16 cellular contexts compared by ENCODE assay signal in genomic region chr2:240303896-240304745, GRCh38.
DNase-seq lines count a peak whose midpoint lies in the region; ATAC-seq and TF ChIP-seq lines count a peak whose summit lies in the region.
"Had no signal": no experiment of that assay in that cellular context is flagged by ENCODE, and none has a peak within 500 bp of the region (broad histone marks: within the 10 kb centered on the region; RNA-seq: fewer than 3 reads in every experiment).

No MANE protein-coding gene starts in this region.

- H3K27ac Mint-ChIP-seq in activated CD8-positive, alpha-beta memory T cell treated with anti-CD3 and anti-CD28 coated beads, Interleukin-2, amount 10 ng/mL, durations not matched to agents 7 days and 5 days = no peak overlapping the region
- no peak overlapping the region for H3K27ac Mint-ChIP-seq in type B pancreatic cell
- no peak overlapping the region for H3K27ac Mint-ChIP-seq in nephron progenitor cell
- H3K27ac Mint-ChIP-seq in CD14-positive monocyte = peak overlapping the region in 1 of 7 donors; percentile 2

- H4K5ac ChIP-seq in IMR-90 (ENCODE audit: low read depth, low read length) = no peak overlapping the region

- H3K9ac ChIP-seq in IMR-90 (ENCODE audit: low read depth, low read length) = no peak overlapping the region

- dilution Hi-C loops in IMR-90 (cut with HindIII; ENCODE audit: low sequenced_read_pairs, unreplicated experiment) = no loop called here

- H3K4me2 ChIP-seq in IMR-90 (ENCODE audit: low read depth, low read length) = no peak overlapping the region

- intact Hi-C loops in IMR-90 (cut with micrococcal nuclease) = no loop called here
- intact Hi-C loops in CD14-positive monocyte (cut with micrococcal nuclease) = no loop called here

- H2AK5ac ChIP-seq in IMR-90 (ENCODE audit: low read depth, low read length) = no peak overlapping the region

- peaks cover under 1% of the 10 kb centered on the region for H3K9me1 ChIP-seq in IMR-90 (ENCODE audit: insufficient read depth, low read length)

- no peak overlapping the region for H3K4ac ChIP-seq in IMR-90 (ENCODE audit: low read depth, low read length)

- no peaks in the 10 kb centered on the region for H3K9me3 Mint-ChIP-seq in activated CD8-positive, alpha-beta memory T cell treated with anti-CD3 and anti-CD28 coated beads, Interleukin-2, amount 10 ng/mL, durations not matched to agents 7 days and 5 days (ENCODE audit: low read depth)
- H3K9me3 Mint-ChIP-seq in type B pancreatic cell = no peaks in the 10 kb centered on the region
- no peaks in the 10 kb centered on the region for H3K9me3 Mint-ChIP-seq in nephron progenitor cell
- no peaks in the 10 kb centered on the region for H3K9me3 Mint-ChIP-seq in CD14-positive monocyte

- H3K23ac ChIP-seq in IMR-90 (ENCODE audit: low read depth, low read length) = no peak overlapping the region

- no peaks in the 10 kb centered on the region for H3K4me1 Mint-ChIP-seq in activated CD8-positive, alpha-beta memory T cell treated with anti-CD3 and anti-CD28 coated beads, Interleukin-2, amount 10 ng/mL, durations not matched to agents 7 days and 5 days
- peaks cover 9% of the 10 kb centered on the region for H3K4me1 Mint-ChIP-seq in type B pancreatic cell (ENCODE audit: unreplicated experiment)
- peaks cover 27% of the 10 kb centered on the region for H3K4me1 Mint-ChIP-seq in nephron progenitor cell
- H3K4me1 Mint-ChIP-seq in CD14-positive monocyte = no peaks in the 10 kb centered on the region

- H3K9me3 ChIP-seq in IMR-90 (ENCODE audit: control insufficient read depth, insufficient read depth, low read length) (no peaks in the 10 kb centered on the region), lung (ENCODE audit: control insufficient read depth in 2 of 2, insufficient read depth in 1 of 2, low read length in 1 of 2) (peaks cover 0 to 2% of the 10 kb centered on the region in 2 donors)
- H3K9me3 ChIP-seq: SJSA1 had no signal

- H2BK15ac ChIP-seq in IMR-90 (ENCODE audit: low read depth, low read length) = no peak overlapping the region

- H3K27me3 ChIP-seq in IMR-90 (ENCODE audit: control insufficient read depth, insufficient read depth, low read length) (peaks cover 23% of the 10 kb centered on the region), lung (ENCODE audit: control insufficient read depth, insufficient read depth) (no peaks in the 10 kb centered on the region)

- no peak overlapping the region for H3K18ac ChIP-seq in IMR-90 (ENCODE audit: low read depth, low read length)

- POLR2A ChIA-PET in IMR-90 (lab: Charles Lee; ENCODE audit: unreplicated experiment) = no interaction called here

- no peak overlapping the region for H3K56ac ChIP-seq in IMR-90 (ENCODE audit: extremely low read depth, insufficient read depth, low read length)

- H3K27me3 Mint-ChIP-seq in activated CD8-positive, alpha-beta memory T cell treated with anti-CD3 and anti-CD28 coated beads, Interleukin-2, amount 10 ng/mL, durations not matched to agents 7 days and 5 days = no peaks in the 10 kb centered on the region
- peaks cover 7% of the 10 kb centered on the region for H3K27me3 Mint-ChIP-seq in type B pancreatic cell
- peaks cover 15% of the 10 kb centered on the region for H3K27me3 Mint-ChIP-seq in nephron progenitor cell (ENCODE audit: low read depth, poor library complexity)
- peaks cover 7 to 13% (median 13%) of the 10 kb centered on the region in 3 donors for H3K27me3 Mint-ChIP-seq in CD14-positive monocyte (ENCODE audit: low read depth in 3 of 3)

- no peak overlapping the region for H3K14ac ChIP-seq in IMR-90 (replicated peaks; ENCODE audit: low read depth, low read length)

- no peak overlapping the region for H2BK20ac ChIP-seq in IMR-90 (ENCODE audit: low read depth, low read length)

- no TSS peak for BruUV-seq in IMR-90 (replicated peaks; lab: Mats Ljungman, UMichigan)

- H2BK120ac ChIP-seq in IMR-90 (ENCODE audit: low read depth, low read length) = no peak overlapping the region

- TF ChIP-seq CTCF in IMR-90 (conservative IDR thresholded peaks at IDR 0.05; ENCODE audit: low read depth, low read length) (no peak), lung (IDR thresholded peaks at IDR 0.05; ENCODE audit: control extremely low read depth, extremely low read depth) (no peak), type B pancreatic cell (conservative IDR thresholded peaks at IDR 0.05) (no peak), nephron progenitor cell (IDR thresholded peaks at IDR 0.05) (no peak), CD14-positive monocyte (IDR thresholded peaks at IDR 0.05) (no peak)

- H2AK9ac ChIP-seq in IMR-90 (replicated peaks; ENCODE audit: low read depth, low read length, poor library complexity) = no peak overlapping the region

- no peaks in the 10 kb centered on the region for H3K79me1 ChIP-seq in IMR-90 (ENCODE audit: low read depth in 1 of 2, low read length in 2 of 2)

- TF ChIP-seq RAD21 in IMR-90 (IDR thresholded peaks at IDR 0.05; ENCODE audit: low read length) = no peak

- peak; percentile 37 for DNase-seq in activated CD8-positive, alpha-beta memory T cell treated with anti-CD3 and anti-CD28 coated beads, Interleukin-2, amount 10 ng/mL, durations not matched to agents 7 days and 5 days
- no peak for DNase-seq in activated CD8-positive, alpha-beta memory T cell treated with anti-CD3 and anti-CD28 coated beads for 24 hours
- DNase-seq in IMR-90 (no peak), lung (ENCODE audit: low spot score) (peak; percentile 20), type B pancreatic cell (ENCODE audit: extremely low spot score, unreplicated experiment) (peak; percentile 45), nephron progenitor cell (no peak), NCI-H226 (no peak), CD14-positive monocyte (ENCODE audit: low spot score) (no peak)
- DNase-seq: DMS79, GDM1, MV-4-11, NCI-H1436 treated with DMSO at 0.1 percent for 48 hours, NCI-H2081, NCI-H2227 treated with DMSO at 0.1 percent for 48 hours, NCI-H526 had no signal

- H3K36me3 ChIP-seq in IMR-90 (ENCODE audit: control insufficient read depth, insufficient read depth, low read length) (no peaks in the 10 kb centered on the region), lung (ENCODE audit: control insufficient read depth in 2 of 2, insufficient read depth in 2 of 2, low read length in 2 of 2) (no peaks in the 10 kb centered on the region)
- H3K36me3 ChIP-seq: SJSA1 had no signal

- H3K4me1 ChIP-seq in IMR-90 (ENCODE audit: control insufficient read depth, insufficient read depth, low read length) (no peaks in the 10 kb centered on the region), lung (ENCODE audit: control insufficient read depth in 2 of 2, insufficient read depth in 2 of 2, low read length in 2 of 2) (no peaks in the 10 kb centered on the region)
- H3K4me1 ChIP-seq: SJSA1 had no signal

- in situ Hi-C loops in IMR-90 (cut with MboI; ENCODE audit: low sequenced_read_pairs) = no loop called here

- no peak overlapping the region for H3K4me3 Mint-ChIP-seq in activated CD8-positive, alpha-beta memory T cell treated with anti-CD3 and anti-CD28 coated beads, Interleukin-2, amount 10 ng/mL, durations not matched to agents 7 days and 5 days
- H3K4me3 Mint-ChIP-seq in type B pancreatic cell (no peak overlapping the region), nephron progenitor cell (no peak overlapping the region), CD14-positive monocyte (no peak overlapping the region)

- H3K27ac ChIP-seq in IMR-90 (ENCODE audit: insufficient read depth, low read length) (no peak overlapping the region), lung (ENCODE audit: low read depth in 1 of 2, low read length in 1 of 2) (no peak overlapping the region)
- H3K27ac ChIP-seq: SJSA1 had no signal

- H4K8ac ChIP-seq in IMR-90 (ENCODE audit: low read depth in 2 of 2, low read length in 2 of 2) = no peak overlapping the region

- H3K4me3 ChIP-seq in IMR-90 (ENCODE audit: insufficient read depth, low read depth, low read length) (no peak overlapping the region), lung (no peak overlapping the region)
- H3K4me3 ChIP-seq: SJSA1 had no signal

- no peaks in the 10 kb centered on the region for H4K20me1 ChIP-seq in IMR-90 (ENCODE audit: insufficient read depth, low read length)

- CTCF ChIA-PET in activated CD8-positive, alpha-beta memory T cell treated with anti-CD3 and anti-CD28 coated beads, Interleukin-2, amount 10 ng/mL, durations not matched to agents 7 days and 5 days (lab: Charles Lee) = no interaction called here
- CTCF ChIA-PET in IMR-90 (lab: Yijun Ruan, JAX) = no interaction called here

- peak overlapping the region; percentile 23 for H2AFZ ChIP-seq in IMR-90 (replicated peaks; ENCODE audit: low read length, poor library complexity)

- H2BK5ac ChIP-seq in IMR-90 (ENCODE audit: low read depth, low read length, poor library complexity, severe bottlenecking) = no peak overlapping the region

- TF ChIP-seq POLR2A in IMR-90 (IDR thresholded peaks at IDR 0.05; ENCODE audit: low read depth, low read length) = no peak

- no peak overlapping the region for H4K91ac ChIP-seq in IMR-90 (ENCODE audit: insufficient read depth, low read depth, low read length)

- no peaks in the 10 kb centered on the region for H3K36me3 Mint-ChIP-seq in activated CD8-positive, alpha-beta memory T cell treated with anti-CD3 and anti-CD28 coated beads, Interleukin-2, amount 10 ng/mL, durations not matched to agents 7 days and 5 days
- H3K36me3 Mint-ChIP-seq in type B pancreatic cell = no peaks in the 10 kb centered on the region
- H3K36me3 Mint-ChIP-seq in nephron progenitor cell (ENCODE audit: low read depth) = no peaks in the 10 kb centered on the region
- H3K36me3 Mint-ChIP-seq in CD14-positive monocyte = no peaks in the 10 kb centered on the region

- ATAC-seq in activated CD8-positive, alpha-beta memory T cell treated with anti-CD3 and anti-CD28 coated beads, Interleukin-2, amount 10 ng/mL, durations not matched to agents 7 days and 5 days = no peak
- no peak for ATAC-seq in IMR-90 (ENCODE audit: low read depth)
- no peak for ATAC-seq in lung (ENCODE audit: insufficient read depth, low FRiP score)

- WGBS in IMR-90 (ENCODE audit: extremely low coverage in 2 of 2, insufficient read length in 1 of 2), 2 experiments = 89% methylated on average over 3 of the region's 25 CpGs; no CpG with 5 or more reads in 1 of the 2 experiments
- WGBS in lung, 2 donors = 82 to 83% methylated on average over 25 of the region's 25 CpGs

TF ChIP-seq in IMR-90, 13 proteins besides CTCF, POLR2A, EP300 and RAD21 (continues in another document):
- TF ChIP-seq RFX5 (IDR thresholded peaks at IDR 0.05; ENCODE audit: low read depth, low read length) = no peak
- TF ChIP-seq MAZ (IDR thresholded peaks at IDR 0.05; ENCODE audit: borderline replicate concordance, low read depth, low read length) = no peak
- TF ChIP-seq BHLHE40 (IDR thresholded peaks at IDR 0.05; ENCODE audit: low read depth, low read length) = no peak
- no peak for TF ChIP-seq ELK1 (IDR thresholded peaks at IDR 0.05; ENCODE audit: borderline replicate concordance, low read depth, low read length)

Comparison
In these comparisons a context has a peak if more than half of its experiments do, and no peak if none do; other contexts are left out.
1. DNase-seq: peak in activated CD8-positive, alpha-beta memory T cell treated with anti-CD3 and anti-CD28 coated beads, Interleukin-2, amount 10 ng/mL, durations not matched to agents 7 days and 5 days (single experiment), lung (single experiment) and type B pancreatic cell (single experiment); none in activated CD8-positive, alpha-beta memory T cell treated with anti-CD3 and anti-CD28 coated beads for 24 hours (single experiment), IMR-90 (single experiment), nephron progenitor cell (single experiment), NCI-H226 (single experiment) and CD14-positive monocyte (single experiment).